1 cellular context compared by ENCODE assay signal in genomic region chr19:13101590-13102415, GRCh38.
TF ChIP-seq lines count a peak whose summit lies in the region.

No MANE protein-coding gene starts in this region.

TF ChIP-seq in K562, 482 proteins besides CTCF, POLR2A, EP300 and RAD21 (continued from another document and continues in another):
- TF ChIP-seq CUX1 (CRISPR knock-in tag; IDR thresholded peaks at IDR 0.05) (0 out of 2 replicates have a peak, but pooled peaks have one; percentile 31), PRDM10 (IDR thresholded peaks at IDR 0.05; ENCODE audit: partially characterized antibody) (no peak), ILF3 (IDR thresholded peaks at IDR 0.05; ENCODE audit: borderline replicate concordance) (no peak), ATF1 (CRISPR knock-in tag; IDR thresholded peaks at IDR 0.05) (no peak), ATF1 (tag; IDR thresholded peaks at IDR 0.05) (no peak), ZNF778 (CRISPR knock-in tag; IDR thresholded peaks at IDR 0.05) (no peak), SIRT6 (IDR thresholded peaks at IDR 0.05; ENCODE audit: low read depth, low read length) (no peak), HDAC1 (IDR thresholded peaks at IDR 0.05) (0 out of 4 replicates have a peak, but pooled peaks of 1 of the 2 experiments have one; percentile 11), MEF2A (IDR thresholded peaks at IDR 0.05; ENCODE audit: control insufficient read depth, low read depth, low read length) (no peak), ARID2 (IDR thresholded peaks at IDR 0.05) (no peak), ZBTB7A (IDR thresholded peaks at IDR 0.05; ENCODE audit: borderline replicate concordance, control insufficient read depth, low read depth, low read length) (peak; percentile 63; the same call in 1 of the 2 replicates), EHMT2 (IDR thresholded peaks at IDR 0.05) (no peak), KAT8 (IDR thresholded peaks at IDR 0.05; ENCODE audit: low read depth) (no peak), ZNF174 (CRISPR knock-in tag; IDR thresholded peaks at IDR 0.05) (no peak), FOS (IDR thresholded peaks at IDR 0.05; ENCODE audit: extremely low read depth, insufficient read length) (no peak), LCOR (CRISPR knock-in tag; IDR thresholded peaks at IDR 0.05) (no peak), HDGF (IDR thresholded peaks at IDR 0.05) (no peak), HNRNPH1 (optimal IDR thresholded peaks at IDR 0.05; ENCODE audit: low read depth, low read length) (no peak), SP2 (IDR thresholded peaks at IDR 0.05; ENCODE audit: extremely low read depth, low read depth, low read length, poor library complexity, severe bottlenecking) (no peak), PRPF4 (IDR thresholded peaks at IDR 0.05; ENCODE audit: insufficient read depth, low read depth, low read length, poor library complexity, severe bottlenecking) (no peak), RAD51 (IDR thresholded peaks at IDR 0.05; ENCODE audit: borderline replicate concordance, low read depth) (0 out of 2 replicates have a peak, but pooled peaks have one; percentile 8), ZNF274 (IDR thresholded peaks at IDR 0.05; ENCODE audit: borderline replicate concordance, low read depth, low read length) (no peak), ZNF41 (CRISPR knock-in tag; conservative IDR thresholded peaks at IDR 0.05) (no peak), ZSCAN29 (IDR thresholded peaks at IDR 0.05) (no peak), RBM39 (optimal IDR thresholded peaks at IDR 0.05; ENCODE audit: low read depth, low read length) (no peak), L3MBTL2 (IDR thresholded peaks at IDR 0.05) (0 out of 2 replicates have a peak, but pooled peaks have one; percentile 8), ZNF23 (CRISPR knock-in tag; IDR thresholded peaks at IDR 0.05) (no peak), ZBTB40 (IDR thresholded peaks at IDR 0.05) (peak; percentile 42; the same call in 1 of the 2 replicates), ZBTB40 (CRISPR knock-in tag; IDR thresholded peaks at IDR 0.05) (no peak), MLLT1 (IDR thresholded peaks at IDR 0.05) (peak in 1 of 2 experiments; percentile 10; a peak in 1 of 4 replicates), NRF1 (conservative IDR thresholded peaks at IDR 0.05 in 1 of 2, IDR thresholded peaks at IDR 0.05 in 1 of 2) (no peak), NFYB (IDR thresholded peaks at IDR 0.05; ENCODE audit: extremely low read depth, insufficient read length) (no peak), MIER1 (IDR thresholded peaks at IDR 0.05; ENCODE audit: low read depth) (0 out of 2 replicates have a peak, but pooled peaks have one; percentile 40), CCNT2 (IDR thresholded peaks at IDR 0.05; ENCODE audit: borderline replicate concordance, extremely low read depth, insufficient read length, low read depth, low read length) (no peak), ZNF121 (CRISPR knock-in tag; conservative IDR thresholded peaks at IDR 0.05) (peak; percentile 93), DNMT1 (IDR thresholded peaks at IDR 0.05) (no peak), ZNF3 (CRISPR knock-in tag; IDR thresholded peaks at IDR 0.05) (peak; percentile 64; the same call in 1 of the 2 replicates), ZC3H4 (CRISPR knock-in tag; IDR thresholded peaks at IDR 0.05; ENCODE audit: borderline replicate concordance) (0 out of 2 replicates have a peak, but pooled peaks have one; percentile 8), RNF219 (CRISPR knock-in tag; IDR thresholded peaks at IDR 0.05) (no peak), BCOR (IDR thresholded peaks at IDR 0.05) (0 out of 2 replicates have a peak, but pooled peaks have one; percentile 1), TCF7 (IDR thresholded peaks at IDR 0.05; ENCODE audit: borderline replicate concordance) (no peak), CBX8 (IDR thresholded peaks at IDR 0.05; ENCODE audit: borderline replicate concordance, extremely low read depth, low read depth, low read length, poor library complexity, severe bottlenecking) (no peak), HOXB6 (CRISPR knock-in tag; IDR thresholded peaks at IDR 0.05; ENCODE audit: borderline replicate concordance) (no peak), RFX7 (CRISPR knock-in tag; IDR thresholded peaks at IDR 0.05) (no peak), SETDB1 (IDR thresholded peaks at IDR 0.05; ENCODE audit: low read length) (no peak)
